ENCODE assay signal across 9 cellular contexts in the genomic region with DNA sequence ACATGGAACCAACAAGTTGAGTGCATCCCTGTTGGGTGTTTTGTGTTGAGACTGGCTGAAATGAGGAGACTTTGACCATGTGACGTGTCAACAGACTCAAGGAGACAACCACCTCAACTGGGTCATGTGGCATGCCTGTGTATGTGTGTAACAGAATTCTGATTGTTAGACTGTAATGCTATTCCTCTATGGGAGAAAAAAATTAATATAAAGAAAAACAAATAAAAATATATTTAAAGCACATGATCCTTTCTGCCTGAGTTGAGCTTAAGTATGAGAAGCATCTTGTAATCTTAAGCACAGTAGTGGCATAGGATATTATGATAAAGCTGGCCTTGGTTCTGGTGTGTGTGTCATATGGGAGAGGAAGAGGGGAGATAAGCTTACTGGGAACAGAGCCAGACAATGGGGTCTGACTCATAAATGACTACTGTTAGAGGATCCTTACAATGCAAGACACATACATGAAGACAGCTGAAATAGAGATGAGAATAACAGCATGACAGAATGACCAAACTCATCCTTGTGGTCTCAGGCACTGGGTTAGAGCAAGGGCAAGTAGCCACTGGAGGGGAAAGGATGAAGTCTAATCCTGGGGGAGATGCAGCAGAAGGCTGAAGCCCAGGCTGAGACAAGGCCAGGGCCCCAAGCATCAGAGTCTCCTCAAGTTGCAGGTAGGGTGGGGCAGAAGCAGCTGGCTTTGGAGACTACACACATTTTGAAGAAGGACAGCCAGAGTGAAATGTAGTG. TPM values are rescaled to one million over a fixed set of nuclear protein-coding genes. Genes with fewer than 3 reads are reported as not detected.
DNase-seq lines count a peak whose midpoint lies in the region; ATAC-seq and TF ChIP-seq lines count a peak whose summit lies in the region.
"Had no signal": no experiment of that assay in that cellular context is flagged by ENCODE, and none has a peak within 500 bp of the region (broad histone marks: within the 10 kb centered on the region; RNA-seq: fewer than 3 reads in every experiment).

No MANE protein-coding gene starts in this region.

- peak overlapping the region; percentile 18 for H3K27ac Mint-ChIP-seq in activated CD4-positive, alpha-beta T cell treated with anti-CD3 and anti-CD28 coated beads, Interleukin-2, amount 10 ng/mL, durations not matched to agents 24 days and 14 days
- peak overlapping the region; percentile 21 to 32 for H3K27ac Mint-ChIP-seq in effector memory CD8-positive, alpha-beta T cell
- no peak overlapping the region for H3K27ac Mint-ChIP-seq in neural progenitor cell
- H3K27ac Mint-ChIP-seq: CD4-positive, CD25-positive, alpha-beta regulatory T cell had no signal

- H3K9me3 Mint-ChIP-seq in activated CD4-positive, alpha-beta T cell treated with anti-CD3 and anti-CD28 coated beads, Interleukin-2, amount 10 ng/mL, durations not matched to agents 24 days and 14 days = no peaks in the 10 kb centered on the region
- H3K9me3 Mint-ChIP-seq in effector memory CD8-positive, alpha-beta T cell = no peaks in the 10 kb centered on the region
- H3K9me3 Mint-ChIP-seq in neural progenitor cell = no peaks in the 10 kb centered on the region

- H3K4me1 ChIP-seq in neural progenitor cell = no peaks in the 10 kb centered on the region

- no peak for ATAC-seq in effector memory CD8-positive, alpha-beta T cell (replicated peaks)
- ATAC-seq in HG03025 (IDR thresholded peaks at IDR 0.05; ENCODE audit: low FRiP score, unreplicated experiment) = no peak
- no peak for ATAC-seq in HG02885 (IDR thresholded peaks at IDR 0.05; ENCODE audit: poor library complexity, unreplicated experiment)

- no peak overlapping the region for H3K4me2 ChIP-seq in neural progenitor cell

- no peak overlapping the region for H3K4me3 ChIP-seq in neural progenitor cell

- H2AFZ ChIP-seq in neural progenitor cell (replicated peaks) = no peak overlapping the region

- H3K4me3 Mint-ChIP-seq in activated CD4-positive, alpha-beta T cell treated with anti-CD3 and anti-CD28 coated beads, Interleukin-2, amount 10 ng/mL, durations not matched to agents 24 days and 14 days = no peak overlapping the region
- H3K4me3 Mint-ChIP-seq in effector memory CD8-positive, alpha-beta T cell = no peak overlapping the region
- no peak overlapping the region for H3K4me3 Mint-ChIP-seq in neural progenitor cell

- H3F3A ChIP-seq in neural progenitor cell (ENCODE audit: low read depth) = peaks cover 20% of the 10 kb centered on the region

- peaks cover 13% of the 10 kb centered on the region for H4K20me1 ChIP-seq in neural progenitor cell (ENCODE audit: low read depth)

- H3K9me3 ChIP-seq in neural progenitor cell (ENCODE audit: low read depth) = no peaks in the 10 kb centered on the region

- H3K4me1 Mint-ChIP-seq in activated CD4-positive, alpha-beta T cell treated with anti-CD3 and anti-CD28 coated beads, Interleukin-2, amount 10 ng/mL, durations not matched to agents 24 days and 14 days = peaks cover 24% of the 10 kb centered on the region
- peaks cover 11 to 12% of the 10 kb centered on the region in 2 donors for H3K4me1 Mint-ChIP-seq in effector memory CD8-positive, alpha-beta T cell (ENCODE audit: low read depth in 2 of 2)
- peaks cover 7% of the 10 kb centered on the region for H3K4me1 Mint-ChIP-seq in neural progenitor cell

- H3K79me2 ChIP-seq in neural progenitor cell (ENCODE audit: low read depth) = no peaks in the 10 kb centered on the region

- peaks cover 28% of the 10 kb centered on the region for H3K36me3 Mint-ChIP-seq in activated CD4-positive, alpha-beta T cell treated with anti-CD3 and anti-CD28 coated beads, Interleukin-2, amount 10 ng/mL, durations not matched to agents 24 days and 14 days (ENCODE audit: low read depth)
- peaks cover 89% of the 10 kb centered on the region for H3K36me3 Mint-ChIP-seq in effector memory CD8-positive, alpha-beta T cell (ENCODE audit: insufficient read depth)
- H3K36me3 Mint-ChIP-seq in neural progenitor cell = peaks cover 15% of the 10 kb centered on the region

- no peak overlapping the region for H3K9ac ChIP-seq in neural progenitor cell

- H3K27me3 Mint-ChIP-seq in activated CD4-positive, alpha-beta T cell treated with anti-CD3 and anti-CD28 coated beads, Interleukin-2, amount 10 ng/mL, durations not matched to agents 24 days and 14 days = peaks cover 7% of the 10 kb centered on the region
- no peaks in the 10 kb centered on the region for H3K27me3 Mint-ChIP-seq in effector memory CD8-positive, alpha-beta T cell
- peaks cover 15% of the 10 kb centered on the region for H3K27me3 Mint-ChIP-seq in neural progenitor cell (ENCODE audit: insufficient read depth, low read depth)
- H3K27me3 Mint-ChIP-seq: CD4-positive, CD25-positive, alpha-beta regulatory T cell had no signal

- H3K36me3 ChIP-seq in neural progenitor cell = no peaks in the 10 kb centered on the region

- intact Hi-C loops in activated CD4-positive, alpha-beta T cell treated with anti-CD3 and anti-CD28 coated beads, Interleukin-2, amount 10 ng/mL, durations not matched to agents 24 days and 14 days (cut with micrococcal nuclease) = no loop called here

- peaks cover 38% of the 10 kb centered on the region for H3K27me3 ChIP-seq in neural progenitor cell

- DNase-seq in activated CD4-positive, alpha-beta T cell treated with anti-CD3 and anti-CD28 coated beads, Interleukin-2, amount 10 ng/mL, durations not matched to agents 24 days and 14 days = no peak
- DNase-seq in activated CD4-positive, alpha-beta T cell treated with anti-CD3 and anti-CD28 coated beads, Interleukin-2, amount 50 U/mL, for 48 hours = no peak
- DNase-seq in NCI-H524 treated with DMSO at 0.1 percent for 48 hours (lab: John Stamatoyannopoulos, UW) (peak; percentile 56), renal cortical epithelial cell (ENCODE audit: low read depth) (peak; percentile 90), neural progenitor cell (ENCODE audit: low spot score) (no peak)
- DNase-seq in effector memory CD8-positive, alpha-beta T cell = no peak
- DNase-seq: CD4-positive, CD25-positive, alpha-beta regulatory T cell had no signal

- no peak for TF ChIP-seq CTCF in neural progenitor cell (IDR thresholded peaks at IDR 0.05)

- H3K27ac ChIP-seq in neural progenitor cell = no peak overlapping the region

RNA-seq across cellular contexts. Expression of a gene that starts 9.2 kb away (rescaled TPM):
- total RNA-seq in activated CD4-positive, alpha-beta T cell treated with anti-CD3 and anti-CD28 coated beads, Interleukin-2, amount 10 ng/mL, durations not matched to agents 24 days and 14 days = 2.3 and 2.7 TPM in 2 replicates
- 5.4 and 10.9 TPM in 2 replicates for total RNA-seq in renal cortical epithelial cell
- 1.1 TPM in 2 replicates for total RNA-seq in neural progenitor cell (ENCODE audit: low replicate concordance)

RNA-seq across cellular contexts. Expression of a gene that starts 36.5 kb away (rescaled TPM):
- total RNA-seq in activated CD4-positive, alpha-beta T cell treated with anti-CD3 and anti-CD28 coated beads, Interleukin-2, amount 10 ng/mL, durations not matched to agents 24 days and 14 days = 26.4 and 27.1 TPM in 2 replicates
- total RNA-seq in renal cortical epithelial cell (6.6 and 9.7 TPM in 2 replicates), neural progenitor cell (ENCODE audit: low replicate concordance) (35.6 and 40.1 TPM in 2 replicates)

Comparison
In these comparisons a context has a peak if more than half of its experiments do, and no peak if none do; other contexts are left out.
1. DNase-seq: peak in NCI-H524 treated with DMSO at 0.1 percent for 48 hours (single experiment) and renal cortical epithelial cell (single experiment); none in activated CD4-positive, alpha-beta T cell treated with anti-CD3 and anti-CD28 coated beads, Interleukin-2, amount 10 ng/mL, durations not matched to agents 24 days and 14 days (single experiment), activated CD4-positive, alpha-beta T cell treated with anti-CD3 and anti-CD28 coated beads, Interleukin-2, amount 50 U/mL, for 48 hours (0 of 2), effector memory CD8-positive, alpha-beta T cell (0 of 3) and neural progenitor cell (single experiment).